Comparison of ENCODE assay signal across 1 cellular context in the genomic region with DNA sequence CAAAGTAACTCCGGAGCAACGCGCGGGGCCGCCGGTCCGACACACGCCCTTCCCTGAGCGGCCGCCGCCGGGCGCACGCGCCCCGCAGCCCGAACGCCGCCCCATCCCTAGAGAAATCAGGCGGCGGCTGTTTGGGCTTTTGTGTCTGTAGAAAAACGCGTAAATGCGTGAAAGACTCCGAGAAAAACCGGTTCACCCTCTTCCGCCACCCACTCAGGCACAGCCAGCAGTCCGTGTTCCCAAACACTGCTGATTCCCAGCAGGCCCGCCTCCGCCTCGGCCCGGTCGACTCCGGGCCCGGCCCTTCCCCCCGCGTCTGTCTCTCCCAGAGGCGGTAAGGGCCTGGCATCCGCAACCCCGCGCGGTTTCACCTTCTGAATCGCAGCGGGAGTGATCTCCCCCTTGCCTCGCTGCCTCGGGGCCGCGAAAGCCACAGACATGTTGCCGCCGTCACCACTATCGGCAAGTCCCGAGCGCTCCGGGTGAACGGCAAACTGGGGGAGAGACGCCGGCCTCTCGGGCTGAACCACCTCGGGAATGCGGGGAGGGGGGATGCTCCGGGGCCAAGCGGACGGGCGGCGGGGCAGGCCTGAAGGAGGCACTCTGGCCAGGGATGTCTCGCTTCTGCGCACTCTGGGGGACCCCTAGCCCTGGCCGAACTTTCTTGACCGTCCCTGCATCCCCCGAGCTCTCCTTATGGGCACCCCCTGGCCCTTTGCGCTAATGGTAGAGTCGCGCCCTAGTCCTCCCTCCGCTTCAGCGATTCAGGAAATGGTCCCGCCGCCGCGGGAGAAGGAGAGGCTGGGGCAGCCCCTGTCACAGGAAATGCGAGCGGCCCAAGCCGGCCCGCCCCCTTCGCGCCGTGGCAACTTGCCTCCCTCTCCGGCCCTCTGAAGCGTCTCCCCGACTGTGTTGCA.
TF ChIP-seq lines count a peak whose summit lies in the region.

A gene with protein sequence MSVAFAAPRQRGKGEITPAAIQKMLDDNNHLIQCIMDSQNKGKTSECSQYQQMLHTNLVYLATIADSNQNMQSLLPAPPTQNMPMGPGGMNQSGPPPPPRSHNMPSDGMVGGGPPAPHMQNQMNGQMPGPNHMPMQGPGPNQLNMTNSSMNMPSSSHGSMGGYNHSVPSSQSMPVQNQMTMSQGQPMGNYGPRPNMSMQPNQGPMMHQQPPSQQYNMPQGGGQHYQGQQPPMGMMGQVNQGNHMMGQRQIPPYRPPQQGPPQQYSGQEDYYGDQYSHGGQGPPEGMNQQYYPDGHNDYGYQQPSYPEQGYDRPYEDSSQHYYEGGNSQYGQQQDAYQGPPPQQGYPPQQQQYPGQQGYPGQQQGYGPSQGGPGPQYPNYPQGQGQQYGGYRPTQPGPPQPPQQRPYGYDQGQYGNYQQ (minus strand): TSS at position 484 of the 917 bp plus-strand sequence. CDS start 44 bp downstream, at position 440.

TF ChIP-seq in GM12878, 131 proteins besides CTCF, POLR2A, EP300 and RAD21 (continued from another document and continues in another):
- peak; percentile 96 for TF ChIP-seq BCLAF1 (IDR thresholded peaks at IDR 0.05)
- TF ChIP-seq JUND (IDR thresholded peaks at IDR 0.05; ENCODE audit: low read depth, low read length): peak; percentile 98
- TF ChIP-seq, protein P1, sequence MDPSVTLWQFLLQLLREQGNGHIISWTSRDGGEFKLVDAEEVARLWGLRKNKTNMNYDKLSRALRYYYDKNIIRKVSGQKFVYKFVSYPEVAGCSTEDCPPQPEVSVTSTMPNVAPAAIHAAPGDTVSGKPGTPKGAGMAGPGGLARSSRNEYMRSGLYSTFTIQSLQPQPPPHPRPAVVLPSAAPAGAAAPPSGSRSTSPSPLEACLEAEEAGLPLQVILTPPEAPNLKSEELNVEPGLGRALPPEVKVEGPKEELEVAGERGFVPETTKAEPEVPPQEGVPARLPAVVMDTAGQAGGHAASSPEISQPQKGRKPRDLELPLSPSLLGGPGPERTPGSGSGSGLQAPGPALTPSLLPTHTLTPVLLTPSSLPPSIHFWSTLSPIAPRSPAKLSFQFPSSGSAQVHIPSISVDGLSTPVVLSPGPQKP (IDR thresholded peaks at IDR 0.05; ENCODE audit: low read depth, low read length): no peak
- peak; percentile 82 for TF ChIP-seq E2F4 (IDR thresholded peaks at IDR 0.05; ENCODE audit: low read depth, low read length)
- peak; percentile 39 for TF ChIP-seq SIX5 (IDR thresholded peaks at IDR 0.05; ENCODE audit: low read depth, low read length, severe bottlenecking)
- TF ChIP-seq ASH2L (IDR thresholded peaks at IDR 0.05; ENCODE audit: borderline replicate concordance, low read depth): peak; percentile 92; the same call in 1 of the 2 replicates
- peak; percentile 45; the same call in 1 of the 2 replicates for TF ChIP-seq MTA3 (IDR thresholded peaks at IDR 0.05; ENCODE audit: borderline replicate concordance, low read length)
- TF ChIP-seq ZNF622 (IDR thresholded peaks at IDR 0.05): no peak
- peak; percentile 61; the same call in 1 of the 2 replicates for TF ChIP-seq MTA2 (IDR thresholded peaks at IDR 0.05; ENCODE audit: low read depth)
- TF ChIP-seq KLF5 (IDR thresholded peaks at IDR 0.05; ENCODE audit: partially characterized antibody): peak; percentile 99
- TF ChIP-seq, protein P2, sequence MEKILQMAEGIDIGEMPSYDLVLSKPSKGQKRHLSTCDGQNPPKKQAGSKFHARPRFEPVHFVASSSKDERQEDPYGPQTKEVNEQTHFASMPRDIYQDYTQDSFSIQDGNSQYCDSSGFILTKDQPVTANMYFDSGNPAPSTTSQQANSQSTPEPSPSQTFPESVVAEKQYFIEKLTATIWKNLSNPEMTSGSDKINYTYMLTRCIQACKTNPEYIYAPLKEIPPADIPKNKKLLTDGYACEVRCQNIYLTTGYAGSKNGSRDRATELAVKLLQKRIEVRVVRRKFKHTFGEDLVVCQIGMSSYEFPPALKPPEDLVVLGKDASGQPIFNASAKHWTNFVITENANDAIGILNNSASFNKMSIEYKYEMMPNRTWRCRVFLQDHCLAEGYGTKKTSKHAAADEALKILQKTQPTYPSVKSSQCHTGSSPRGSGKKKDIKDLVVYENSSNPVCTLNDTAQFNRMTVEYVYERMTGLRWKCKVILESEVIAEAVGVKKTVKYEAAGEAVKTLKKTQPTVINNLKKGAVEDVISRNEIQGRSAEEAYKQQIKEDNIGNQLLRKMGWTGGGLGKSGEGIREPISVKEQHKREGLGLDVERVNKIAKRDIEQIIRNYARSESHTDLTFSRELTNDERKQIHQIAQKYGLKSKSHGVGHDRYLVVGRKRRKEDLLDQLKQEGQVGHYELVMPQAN (conservative IDR thresholded peaks at IDR 0.05): peak; percentile 70
- TF ChIP-seq PAX5 (IDR thresholded peaks at IDR 0.05; ENCODE audit: borderline replicate concordance, low read depth, low read length): peak; percentile 47; the same call in 1 of the 2 replicates
- peak; percentile 93 for TF ChIP-seq PML (IDR thresholded peaks at IDR 0.05; ENCODE audit: low read length)
- TF ChIP-seq EED (IDR thresholded peaks at IDR 0.05; ENCODE audit: low read depth): peak; percentile 70; the same call in 1 of the 2 replicates
- TF ChIP-seq, protein P3, sequence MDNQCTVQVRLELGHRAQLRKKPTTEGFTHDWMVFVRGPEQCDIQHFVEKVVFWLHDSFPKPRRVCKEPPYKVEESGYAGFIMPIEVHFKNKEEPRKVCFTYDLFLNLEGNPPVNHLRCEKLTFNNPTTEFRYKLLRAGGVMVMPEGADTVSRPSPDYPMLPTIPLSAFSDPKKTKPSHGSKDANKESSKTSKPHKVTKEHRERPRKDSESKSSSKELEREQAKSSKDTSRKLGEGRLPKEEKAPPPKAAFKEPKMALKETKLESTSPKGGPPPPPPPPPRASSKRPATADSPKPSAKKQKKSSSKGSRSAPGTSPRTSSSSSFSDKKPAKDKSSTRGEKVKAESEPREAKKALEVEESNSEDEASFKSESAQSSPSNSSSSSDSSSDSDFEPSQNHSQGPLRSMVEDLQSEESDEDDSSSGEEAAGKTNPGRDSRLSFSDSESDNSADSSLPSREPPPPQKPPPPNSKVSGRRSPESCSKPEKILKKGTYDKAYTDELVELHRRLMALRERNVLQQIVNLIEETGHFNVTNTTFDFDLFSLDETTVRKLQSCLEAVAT (IDR thresholded peaks at IDR 0.05): peak; percentile 88
- peak; percentile 92 for TF ChIP-seq TAF1 (IDR thresholded peaks at IDR 0.05; ENCODE audit: borderline replicate concordance, low read depth, low read length)
- peak; percentile 14 for TF ChIP-seq RELA (IDR thresholded peaks at IDR 0.05; ENCODE audit: borderline replicate concordance, partially characterized antibody)
- no peak for TF ChIP-seq SUZ12 (IDR thresholded peaks at IDR 0.05; ENCODE audit: unreplicated experiment)
- TF ChIP-seq BMI1 (IDR thresholded peaks at IDR 0.05; ENCODE audit: borderline replicate concordance): 0 out of 2 replicates have a peak, but pooled peaks have one; percentile 39
- TF ChIP-seq ZBTB33 (IDR thresholded peaks at IDR 0.05): no peak
- TF ChIP-seq LARP7 (IDR thresholded peaks at IDR 0.05): 0 out of 2 replicates have a peak, but pooled peaks have one; percentile 17
- no peak for TF ChIP-seq RFX5 (IDR thresholded peaks at IDR 0.05; ENCODE audit: low read depth, low read length)
- TF ChIP-seq TCF7 (IDR thresholded peaks at IDR 0.05; ENCODE audit: borderline replicate concordance): no peak
- TF ChIP-seq RB1 (IDR thresholded peaks at IDR 0.05; ENCODE audit: borderline replicate concordance): peak; percentile 28; the same call in 1 of the 2 replicates
- no peak for TF ChIP-seq YBX1 (IDR thresholded peaks at IDR 0.05)
- TF ChIP-seq POLR2AphosphoS2 (IDR thresholded peaks at IDR 0.05; ENCODE audit: low read depth, low read length): peak; percentile 80; the same call in 1 of the 2 replicates
- 0 out of 2 replicates have a peak, but pooled peaks have one; percentile 46 for TF ChIP-seq ZBED1 (IDR thresholded peaks at IDR 0.05; ENCODE audit: borderline replicate concordance)
- TF ChIP-seq NRF1 (conservative IDR thresholded peaks at IDR 0.05; ENCODE audit: low read depth, low read length): 0 out of 2 replicates have a peak, but pooled peaks have one; percentile 34
- peak; percentile 55; the same call in 1 of the 2 replicates for TF ChIP-seq CHD2 (IDR thresholded peaks at IDR 0.05; ENCODE audit: borderline replicate concordance, low read depth, low read length)
- TF ChIP-seq CBX3 (IDR thresholded peaks at IDR 0.05; ENCODE audit: borderline replicate concordance, low read depth): no peak
- peak; percentile 93 for TF ChIP-seq CBFB (IDR thresholded peaks at IDR 0.05; ENCODE audit: low read depth)
- peak; percentile 5 for TF ChIP-seq MXI1 (IDR thresholded peaks at IDR 0.05; ENCODE audit: low read depth, low read length)
- peak; percentile 69 for TF ChIP-seq BACH1 (IDR thresholded peaks at IDR 0.05; ENCODE audit: borderline replicate concordance)
- TF ChIP-seq HDAC6 (IDR thresholded peaks at IDR 0.05; ENCODE audit: unreplicated experiment): peak; percentile 46
- no peak for TF ChIP-seq IRF4 (IDR thresholded peaks at IDR 0.05; ENCODE audit: low read depth, low read length)
- TF ChIP-seq ZNF384 (IDR thresholded peaks at IDR 0.05; ENCODE audit: borderline replicate concordance, low read depth, low read length): no peak
- 0 out of 2 replicates have a peak, but pooled peaks have one; percentile 33 for TF ChIP-seq SIN3A (IDR thresholded peaks at IDR 0.05; ENCODE audit: low read depth, low read length)
- 0 out of 2 replicates have a peak, but pooled peaks have one; percentile 26 for TF ChIP-seq TBL1XR1 (IDR thresholded peaks at IDR 0.05; ENCODE audit: low read depth, low read length)
- TF ChIP-seq JUNB (IDR thresholded peaks at IDR 0.05): peak; percentile 37; the same call in 1 of the 2 replicates
- TF ChIP-seq TCF12 (IDR thresholded peaks at IDR 0.05; ENCODE audit: low read depth, low read length): 0 out of 2 replicates have a peak, but pooled peaks have one; percentile 30
- TF ChIP-seq, protein P4, sequence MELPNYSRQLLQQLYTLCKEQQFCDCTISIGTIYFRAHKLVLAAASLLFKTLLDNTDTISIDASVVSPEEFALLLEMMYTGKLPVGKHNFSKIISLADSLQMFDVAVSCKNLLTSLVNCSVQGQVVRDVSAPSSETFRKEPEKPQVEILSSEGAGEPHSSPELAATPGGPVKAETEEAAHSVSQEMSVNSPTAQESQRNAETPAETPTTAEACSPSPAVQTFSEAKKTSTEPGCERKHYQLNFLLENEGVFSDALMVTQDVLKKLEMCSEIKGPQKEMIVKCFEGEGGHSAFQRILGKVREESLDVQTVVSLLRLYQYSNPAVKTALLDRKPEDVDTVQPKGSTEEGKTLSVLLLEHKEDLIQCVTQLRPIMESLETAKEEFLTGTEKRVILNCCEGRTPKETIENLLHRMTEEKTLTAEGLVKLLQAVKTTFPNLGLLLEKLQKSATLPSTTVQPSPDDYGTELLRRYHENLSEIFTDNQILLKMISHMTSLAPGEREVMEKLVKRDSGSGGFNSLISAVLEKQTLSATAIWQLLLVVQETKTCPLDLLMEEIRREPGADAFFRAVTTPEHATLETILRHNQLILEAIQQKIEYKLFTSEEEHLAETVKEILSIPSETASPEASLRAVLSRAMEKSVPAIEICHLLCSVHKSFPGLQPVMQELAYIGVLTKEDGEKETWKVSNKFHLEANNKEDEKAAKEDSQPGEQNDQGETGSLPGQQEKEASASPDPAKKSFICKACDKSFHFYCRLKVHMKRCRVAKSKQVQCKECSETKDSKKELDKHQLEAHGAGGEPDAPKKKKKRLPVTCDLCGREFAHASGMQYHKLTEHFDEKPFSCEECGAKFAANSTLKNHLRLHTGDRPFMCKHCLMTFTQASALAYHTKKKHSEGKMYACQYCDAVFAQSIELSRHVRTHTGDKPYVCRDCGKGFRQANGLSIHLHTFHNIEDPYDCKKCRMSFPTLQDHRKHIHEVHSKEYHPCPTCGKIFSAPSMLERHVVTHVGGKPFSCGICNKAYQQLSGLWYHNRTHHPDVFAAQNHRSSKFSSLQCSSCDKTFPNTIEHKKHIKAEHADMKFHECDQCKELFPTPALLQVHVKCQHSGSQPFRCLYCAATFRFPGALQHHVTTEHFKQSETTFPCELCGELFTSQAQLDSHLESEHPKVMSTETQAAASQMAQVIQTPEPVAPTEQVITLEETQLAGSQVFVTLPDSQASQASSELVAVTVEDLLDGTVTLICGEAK (IDR thresholded peaks at IDR 0.05; ENCODE audit: borderline replicate concordance): no peak; the same call in 1 of the 2 replicates
- TF ChIP-seq CREM (IDR thresholded peaks at IDR 0.05; ENCODE audit: low read depth): peak; percentile 42; the same call in 1 of the 2 replicates
